ENCODE assay signal across 20 cellular contexts in the genomic region with DNA sequence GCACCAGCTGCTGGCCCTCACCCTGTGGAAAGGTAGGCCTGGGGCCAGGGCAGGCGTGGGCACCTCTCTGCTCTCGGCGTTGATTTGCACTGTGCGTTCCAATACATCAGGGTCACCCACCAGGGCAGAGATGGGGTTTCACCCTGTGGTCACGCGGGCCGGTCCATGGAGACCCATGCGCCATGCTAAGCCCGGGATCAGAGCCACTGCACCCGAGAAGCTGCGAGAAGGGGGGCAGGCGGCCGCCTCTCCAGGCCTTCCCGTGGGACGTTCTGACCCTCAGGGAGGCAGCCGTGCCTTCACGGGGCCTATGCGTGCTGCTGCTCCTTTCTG. TPM values are rescaled to one million over a fixed set of nuclear protein-coding genes. Genes with fewer than 3 reads are reported as not detected.
DNase-seq lines count a peak whose midpoint lies in the region; ATAC-seq and TF ChIP-seq lines count a peak whose summit lies in the region.
"Had no signal": no experiment of that assay in that cellular context is flagged by ENCODE, and none has a peak within 500 bp of the region (broad histone marks: within the 10 kb centered on the region; RNA-seq: fewer than 3 reads in every experiment).

No MANE protein-coding gene starts in this region.

- H3K36me3 Mint-ChIP-seq in Calu3 (ENCODE audit: insufficient read depth, unreplicated experiment) = peaks cover 91% of the 10 kb centered on the region

- H3K4me1 Mint-ChIP-seq in Calu3 (ENCODE audit: low read depth, unreplicated experiment) = peaks cover 12% of the 10 kb centered on the region

- BruUV-seq in Calu3 (replicated peaks; lab: Mats Ljungman, UMichigan) = no TSS peak

- H3K4me3 Mint-ChIP-seq in Calu3 (ENCODE audit: low read depth, unreplicated experiment) = no peak overlapping the region
- H3K4me3 Mint-ChIP-seq: CD14-positive monocyte, HFFc6 had no signal

- DNase-seq in Calu3 = no peak
- peak; percentile 10 to 57 (median 46) for DNase-seq in right cardiac atrium
- peak; percentile 66 for DNase-seq in spleen
- no peak for DNase-seq in cerebellar cortex (ENCODE audit: low spot score)
- DNase-seq: COR-L47, DMS53, HFFc6, Karpas-422, MM.1S, NCI-H1105, NCI-H1694 treated with DMSO at 0.1 percent for 48 hours, NCI-H446 treated with DMSO at 0.1 percent for 48 hours, NCI-H748 treated with DMSO at 0.1 percent for 48 hours, PC-9, SHP77 had no signal

- ATAC-seq in right cardiac atrium = no peak
- no peak for ATAC-seq in HG03108 (IDR thresholded peaks at IDR 0.05; ENCODE audit: unreplicated experiment)
- no peak for ATAC-seq in HG02763 (IDR thresholded peaks at IDR 0.05; ENCODE audit: unreplicated experiment)

- intact Hi-C loops in Calu3 (cut with micrococcal nuclease; ENCODE audit: unreplicated experiment) (no loop called here), right cardiac atrium (cut with DNase I) (no loop called here), spleen (cut with DNase I; ENCODE audit: low total_unique reads) (no loop called here)

- H3K27ac Mint-ChIP-seq in Calu3 (ENCODE audit: unreplicated experiment) = peak overlapping the region; percentile 59
- H3K27ac Mint-ChIP-seq: HFFc6 had no signal

- H3K27me3 ChIP-seq in right cardiac atrium (ENCODE audit: control insufficient read depth, insufficient read depth) (no peaks in the 10 kb centered on the region), spleen (replicated peaks in 1 of 7) (no peaks in the 10 kb centered on the region)

- H3K36me3 ChIP-seq in spleen = peaks cover 3 to 75% (median 54%) of the 10 kb centered on the region in 6 donors

- no peaks in the 10 kb centered on the region for H3K9me3 ChIP-seq in right cardiac atrium (ENCODE audit: control insufficient read depth, low read length)
- H3K9me3 ChIP-seq in spleen = no peaks in the 10 kb centered on the region

- CTCF ChIA-PET in Calu3 (lab: Charles Lee) = no interaction called here

- H3K4me1 ChIP-seq in right cardiac atrium (ENCODE audit: control insufficient read depth, insufficient read depth, low read length) (peaks cover 7% of the 10 kb centered on the region), spleen (peaks cover 4 to 45% (median 29%) of the 10 kb centered on the region in 6 donors)

- no peak overlapping the region for H3K4me3 ChIP-seq in right cardiac atrium (ENCODE audit: low read length)
- no peak overlapping the region for H3K4me3 ChIP-seq in spleen
- H3K4me3 ChIP-seq: PC-9 had no signal

- no peak for TF ChIP-seq POLR2A in spleen (IDR thresholded peaks at IDR 0.05)

- H3K9me3 Mint-ChIP-seq in Calu3 (ENCODE audit: low read depth, unreplicated experiment) = no peaks in the 10 kb centered on the region
- H3K9me3 Mint-ChIP-seq: HFFc6 had no signal

- H3K27me3 Mint-ChIP-seq in Calu3 (ENCODE audit: unreplicated experiment) = no peaks in the 10 kb centered on the region

- 94% methylated on average over 18 of the region's 18 CpGs for WGBS in right cardiac atrium
- WGBS in spleen, 5 donors = 92 to 98% (median 96%) methylated on average over 5 to 18 of the region's 18 CpGs

- H3K27ac ChIP-seq in angular gyrus (ENCODE audit: low read depth, low read length) (peak overlapping the region; percentile 79), right cardiac atrium (ENCODE audit: low read length) (no peak overlapping the region), spleen (no peak overlapping the region)
- H3K27ac ChIP-seq: HL-60, PC-9 had no signal

- TF ChIP-seq CTCF in Calu3 (IDR thresholded peaks at IDR 0.05; ENCODE audit: unreplicated experiment) = no peak
- TF ChIP-seq CTCF in spleen (IDR thresholded peaks at IDR 0.05 in 8 of 11, conservative IDR thresholded peaks at IDR 0.05 in 3 of 11) = no peak

RNA-seq across cellular contexts. Expression of a gene that starts 11.1 kb away (rescaled TPM):
- total RNA-seq in Calu3 (2022) (145 and 167 TPM in 2 replicates), right cardiac atrium (10 to 100 TPM; 20.1 to 23.6 (median 22.2) TPM), spleen (10 to 100 TPM; 25.4 to 39.5 (median 34.4) TPM)
- polyA plus RNA-seq in right cardiac atrium (22.2 TPM), spleen (10 to 100 TPM; 40.0 to 63.0 (median 53.9) TPM)

RNA-seq across cellular contexts. Expression of a gene that starts 55.2 kb away (rescaled TPM):
- total RNA-seq in Calu3 (2022) (218 and 252 TPM in 2 replicates), right cardiac atrium (100 to 1,000 TPM; 139 to 163 (median 147) TPM), spleen (100 to 1,000 TPM; 103 to 181 (median 154) TPM)
- polyA plus RNA-seq in right cardiac atrium (86.9 TPM), spleen (10 to 100 TPM; 33.2 to 59.5 (median 54.9) TPM)

Comparison
In these comparisons a context has a peak if more than half of its experiments do, and no peak if none do; other contexts are left out.
1. DNase-seq: peak in right cardiac atrium (3 of 3) and spleen (single experiment); none in Calu3 (single experiment) and cerebellar cortex (single experiment).